Comparison of ENCODE assay signal across 11 cellular contexts in the genomic region with DNA sequence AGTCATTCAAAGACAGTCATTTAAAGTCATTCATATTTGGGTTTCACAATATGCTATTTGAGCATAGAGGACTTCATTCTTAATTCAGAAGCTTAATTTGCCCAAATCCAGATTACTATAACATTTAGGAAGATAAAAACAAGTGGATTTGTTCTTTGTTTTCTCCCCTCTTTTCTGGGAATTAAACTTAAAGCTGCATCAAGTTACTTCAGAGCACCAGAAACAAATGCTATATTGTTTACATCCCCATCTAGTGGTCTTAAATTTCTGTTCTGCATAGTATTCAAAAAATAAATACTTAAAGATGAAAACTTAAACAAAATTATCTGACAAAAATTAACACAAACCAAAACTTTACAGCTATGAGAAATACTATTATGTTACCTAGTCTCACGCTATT. TPM values are rescaled to one million over a fixed set of nuclear protein-coding genes. Genes with fewer than 3 reads are reported as not detected.
DNase-seq lines count a peak whose midpoint lies in the region; ATAC-seq and TF ChIP-seq lines count a peak whose summit lies in the region.
"Had no signal": no experiment of that assay in that cellular context is flagged by ENCODE, and none has a peak within 500 bp of the region (broad histone marks: within the 10 kb centered on the region; RNA-seq: fewer than 3 reads in every experiment).

No MANE protein-coding gene starts in this region.

- no peaks in the 10 kb centered on the region for H3K9me3 ChIP-seq in osteoblast (ENCODE audit: low read depth, low read length)

- no peak overlapping the region for H2AFZ ChIP-seq in osteoblast (ENCODE audit: low read length)

- no peaks in the 10 kb centered on the region for H3K79me2 ChIP-seq in osteoblast (ENCODE audit: insufficient read depth, low read length)

- no peaks in the 10 kb centered on the region for H3K27me3 ChIP-seq in osteoblast (ENCODE audit: insufficient read depth, low read length)

- H3K4me3 Mint-ChIP-seq in chondrocyte (ENCODE audit: unreplicated experiment) = no peak overlapping the region
- H3K4me3 Mint-ChIP-seq: activated naive CD8-positive, alpha-beta T cell treated with anti-CD3 and anti-CD28 coated beads, Interleukin-2, amount 10 ng/mL, durations not matched to agents 7 days and 5 days had no signal

- TF ChIP-seq CTCF in NB4 (IDR thresholded peaks at IDR 0.05; ENCODE audit: low read depth, low read length) = no peak
- peak; percentile 80 for TF ChIP-seq CTCF in chondrocyte (IDR thresholded peaks at IDR 0.05)
- TF ChIP-seq CTCF in osteoblast (IDR thresholded peaks at IDR 0.05; ENCODE audit: extremely low read depth, low read depth, low read length) = peak; percentile 36

- H3K4me2 ChIP-seq in osteoblast (ENCODE audit: insufficient read depth, low read length) = no peak overlapping the region

- H3K4me3 ChIP-seq in NB4 (ENCODE audit: low read depth, low read length) (no peak overlapping the region), osteoblast (ENCODE audit: insufficient read depth, low read length) (no peak overlapping the region)

- DNase-seq in GM03348 (ENCODE audit: low spot score) = peak; percentile 7
- DNase-seq in NB4 (ENCODE audit: low read depth) = peak; percentile 20
- DNase-seq in chondrocyte (ENCODE audit: low spot score) = no peak
- DNase-seq in osteoblast (ENCODE audit: insufficient read length, low spot score, missing footprints) = peak; percentile 19
- no peak for DNase-seq in mesenteric fat pad (ENCODE audit: low spot score)
- no peak for DNase-seq in activated CD4-positive, alpha-beta T cell treated with anti-CD3 and anti-CD28 coated beads, Interleukin-2, amount 50 U/mL, for 1 hour
- no peak for DNase-seq in stimulated activated CD4-positive, alpha-beta T cell treated with anti-CD3 and anti-CD28 coated beads, Interleukin-12 subunit alpha, Interleukin-12 subunit beta, amount 100 ng/mL, for 4 hours
- DNase-seq: activated naive CD8-positive, alpha-beta T cell treated with anti-CD3 and anti-CD28 coated beads, Interleukin-2, amount 10 ng/mL, durations not matched to agents 7 days and 5 days; NCI-H1092; occipital lobe had no signal

- no peaks in the 10 kb centered on the region for H4K20me1 ChIP-seq in osteoblast (ENCODE audit: insufficient read depth, low read length)

- no peaks in the 10 kb centered on the region for H3K36me3 ChIP-seq in osteoblast (ENCODE audit: insufficient read depth, low read length)

- H3K27ac Mint-ChIP-seq in chondrocyte (ENCODE audit: unreplicated experiment) = no peak overlapping the region
- H3K27ac Mint-ChIP-seq: activated naive CD8-positive, alpha-beta T cell treated with anti-CD3 and anti-CD28 coated beads, Interleukin-2, amount 10 ng/mL, durations not matched to agents 7 days and 5 days had no signal

- no peaks in the 10 kb centered on the region for H3K9me3 Mint-ChIP-seq in chondrocyte (ENCODE audit: low read depth)
- H3K9me3 Mint-ChIP-seq: activated naive CD8-positive, alpha-beta T cell treated with anti-CD3 and anti-CD28 coated beads, Interleukin-2, amount 10 ng/mL, durations not matched to agents 7 days and 5 days had no signal

- ATAC-seq in HG03432 (IDR thresholded peaks at IDR 0.05; ENCODE audit: unreplicated experiment) = no peak

- peaks cover 4% of the 10 kb centered on the region for H3K4me1 ChIP-seq in osteoblast (ENCODE audit: insufficient read depth, low read length)

- peaks cover 3% of the 10 kb centered on the region for H3K36me3 Mint-ChIP-seq in chondrocyte (ENCODE audit: low read depth)
- H3K36me3 Mint-ChIP-seq: activated naive CD8-positive, alpha-beta T cell treated with anti-CD3 and anti-CD28 coated beads, Interleukin-2, amount 10 ng/mL, durations not matched to agents 7 days and 5 days had no signal

- no peaks in the 10 kb centered on the region for H3K27me3 Mint-ChIP-seq in chondrocyte (ENCODE audit: low read depth)
- H3K27me3 Mint-ChIP-seq: activated naive CD8-positive, alpha-beta T cell treated with anti-CD3 and anti-CD28 coated beads, Interleukin-2, amount 10 ng/mL, durations not matched to agents 7 days and 5 days had no signal

- H3K27ac ChIP-seq in osteoblast (ENCODE audit: low read depth, low read length) = no peak overlapping the region

- peaks cover under 1% of the 10 kb centered on the region for H3K4me1 Mint-ChIP-seq in chondrocyte (ENCODE audit: low read depth)
- H3K4me1 Mint-ChIP-seq: activated naive CD8-positive, alpha-beta T cell treated with anti-CD3 and anti-CD28 coated beads, Interleukin-2, amount 10 ng/mL, durations not matched to agents 7 days and 5 days had no signal

- no peak for TF ChIP-seq POLR2A in NB4 (IDR thresholded peaks at IDR 0.05; ENCODE audit: extremely low read depth, insufficient read length)

RNA-seq across cellular contexts. Expression of a gene that starts 34.7 kb away (rescaled TPM):
- total RNA-seq in chondrocyte (71.5 to 79.8 TPM (median 78.7 TPM) in 3 replicates), osteoblast (102 and 106 TPM in 2 replicates), mesenteric fat pad (72.5 TPM)

Comparison
In these comparisons a context has a peak if more than half of its experiments do, and no peak if none do; other contexts are left out.
1. DNase-seq: peak in GM03348 (single experiment), NB4 (single experiment) and osteoblast (single experiment); none in chondrocyte (single experiment), mesenteric fat pad (single experiment), activated CD4-positive, alpha-beta T cell treated with anti-CD3 and anti-CD28 coated beads, Interleukin-2, amount 50 U/mL, for 1 hour (single experiment) and stimulated activated CD4-positive, alpha-beta T cell treated with anti-CD3 and anti-CD28 coated beads, Interleukin-12 subunit alpha, Interleukin-12 subunit beta, amount 100 ng/mL, for 4 hours (single experiment).